In the genomic region with DNA sequence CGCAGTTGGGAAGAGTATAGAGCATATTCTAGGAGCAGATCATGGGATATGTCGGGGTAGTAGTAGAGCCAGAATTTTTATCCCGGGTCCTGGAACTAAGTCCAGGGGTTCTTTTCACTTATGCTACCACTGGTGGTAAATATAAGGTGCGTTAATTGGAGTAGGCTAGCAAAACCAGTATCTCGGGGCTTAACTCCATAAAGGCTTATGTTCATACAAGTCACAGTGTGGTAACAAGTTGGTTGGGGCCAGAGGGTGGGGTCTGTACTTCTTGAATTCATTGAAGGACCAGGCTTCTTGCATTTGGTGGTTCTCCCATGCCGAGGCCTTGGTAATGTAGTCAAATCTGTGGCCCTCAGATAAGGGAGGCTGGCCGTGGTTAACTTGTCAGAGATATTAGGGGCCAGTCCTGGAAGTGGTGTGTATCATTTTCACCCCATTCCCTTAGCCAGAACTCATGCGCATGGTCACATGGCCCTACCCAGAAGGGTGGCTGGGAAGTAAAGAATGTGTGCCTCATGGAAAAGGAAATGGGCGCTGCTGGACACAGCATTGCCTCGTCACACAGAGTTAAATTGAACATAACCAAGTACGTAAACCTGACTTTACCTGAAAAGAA, we compare ENCODE assay signal across 3 cellular contexts.
TF ChIP-seq lines count a peak whose summit lies in the region.

No MANE protein-coding gene starts in this region.

TF ChIP-seq in A549, 52 proteins besides CTCF, POLR2A, EP300 and RAD21 (continued from another document):
- TF ChIP-seq PHF8 (IDR thresholded peaks at IDR 0.05; ENCODE audit: borderline replicate concordance, low read depth) (no peak), NFE2L2 (conservative IDR thresholded peaks at IDR 0.05; ENCODE audit: low read length) (no peak), ZFP36 (IDR thresholded peaks at IDR 0.05; ENCODE audit: borderline replicate concordance, partially characterized antibody) (no peak), MAFK (IDR thresholded peaks at IDR 0.05; ENCODE audit: partially characterized antibody) (no peak), FOSL2 (IDR thresholded peaks at IDR 0.05) (no peak), FOSL2 (CRISPR knock-in tag; IDR thresholded peaks at IDR 0.05) (no peak), TP53 (CRISPR knock-in tag; IDR thresholded peaks at IDR 0.05) (no peak), HEYL (CRISPR knock-in tag; IDR thresholded peaks at IDR 0.05) (no peak), TFCP2L1 (CRISPR knock-in tag; IDR thresholded peaks at IDR 0.05) (no peak), JUNB (IDR thresholded peaks at IDR 0.05) (no peak)
- TF ChIP-seq, protein P1, sequence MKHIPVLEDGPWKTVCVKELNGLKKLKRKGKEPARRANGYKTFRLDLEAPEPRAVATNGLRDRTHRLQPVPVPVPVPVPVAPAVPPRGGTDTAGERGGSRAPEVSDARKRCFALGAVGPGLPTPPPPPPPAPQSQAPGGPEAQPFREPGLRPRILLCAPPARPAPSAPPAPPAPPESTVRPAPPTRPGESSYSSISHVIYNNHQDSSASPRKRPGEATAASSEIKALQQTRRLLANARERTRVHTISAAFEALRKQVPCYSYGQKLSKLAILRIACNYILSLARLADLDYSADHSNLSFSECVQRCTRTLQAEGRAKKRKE (CRISPR knock-in tag; IDR thresholded peaks at IDR 0.05; ENCODE audit: low read depth): no peak
- TF ChIP-seq, protein P2, sequence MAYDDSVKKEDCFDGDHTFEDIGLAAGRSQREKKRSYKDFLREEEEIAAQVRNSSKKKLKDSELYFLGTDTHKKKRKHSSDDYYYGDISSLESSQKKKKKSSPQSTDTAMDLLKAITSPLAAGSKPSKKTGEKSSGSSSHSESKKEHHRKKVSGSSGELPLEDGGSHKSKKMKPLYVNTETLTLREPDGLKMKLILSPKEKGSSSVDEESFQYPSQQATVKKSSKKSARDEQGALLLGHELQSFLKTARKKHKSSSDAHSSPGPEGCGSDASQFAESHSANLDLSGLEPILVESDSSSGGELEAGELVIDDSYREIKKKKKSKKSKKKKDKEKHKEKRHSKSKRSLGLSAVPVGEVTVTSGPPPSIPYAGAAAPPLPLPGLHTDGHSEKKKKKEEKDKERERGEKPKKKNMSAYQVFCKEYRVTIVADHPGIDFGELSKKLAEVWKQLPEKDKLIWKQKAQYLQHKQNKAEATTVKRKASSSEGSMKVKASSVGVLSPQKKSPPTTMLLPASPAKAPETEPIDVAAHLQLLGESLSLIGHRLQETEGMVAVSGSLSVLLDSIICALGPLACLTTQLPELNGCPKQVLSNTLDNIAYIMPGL (CRISPR knock-in tag; IDR thresholded peaks at IDR 0.05; ENCODE audit: borderline replicate concordance): no peak

TF ChIP-seq in HCT116, 20 proteins besides CTCF, POLR2A, EP300 and RAD21 (continued from another document):
- TF ChIP-seq ZNF274 (IDR thresholded peaks at IDR 0.05; ENCODE audit: low read depth, low read length) (no peak), SIN3A (IDR thresholded peaks at IDR 0.05; ENCODE audit: low read depth) (no peak), FOSL1 (IDR thresholded peaks at IDR 0.05; ENCODE audit: low read depth) (no peak), EGR1 (IDR thresholded peaks at IDR 0.05; ENCODE audit: low read depth) (no peak), ZFX (IDR thresholded peaks at IDR 0.05) (no peak), CBX3 (IDR thresholded peaks at IDR 0.05; ENCODE audit: low read depth) (no peak), POLR2AphosphoS5 (IDR thresholded peaks at IDR 0.05; ENCODE audit: low read depth, low read length) (no peak), CEBPB (IDR thresholded peaks at IDR 0.05; ENCODE audit: low read depth) (no peak), YY1 (IDR thresholded peaks at IDR 0.05; ENCODE audit: extremely low read depth, insufficient replicate concordance, low read depth, low read length) (no peak), SRF (IDR thresholded peaks at IDR 0.05; ENCODE audit: low read depth) (no peak), JUND (IDR thresholded peaks at IDR 0.05) (no peak), TCF7L2 (IDR thresholded peaks at IDR 0.05; ENCODE audit: borderline replicate concordance, extremely low read depth, insufficient read depth, insufficient read length) (no peak)
- TF ChIP-seq, protein P3, sequence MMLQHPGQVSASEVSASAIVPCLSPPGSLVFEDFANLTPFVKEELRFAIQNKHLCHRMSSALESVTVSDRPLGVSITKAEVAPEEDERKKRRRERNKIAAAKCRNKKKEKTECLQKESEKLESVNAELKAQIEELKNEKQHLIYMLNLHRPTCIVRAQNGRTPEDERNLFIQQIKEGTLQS (IDR thresholded peaks at IDR 0.05): no peak
- TF ChIP-seq, protein P4, sequence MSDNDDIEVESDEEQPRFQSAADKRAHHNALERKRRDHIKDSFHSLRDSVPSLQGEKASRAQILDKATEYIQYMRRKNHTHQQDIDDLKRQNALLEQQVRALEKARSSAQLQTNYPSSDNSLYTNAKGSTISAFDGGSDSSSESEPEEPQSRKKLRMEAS (IDR thresholded peaks at IDR 0.05): no peak

TF ChIP-seq in WTC11, 78 proteins besides CTCF, POLR2A, EP300 and RAD21 (continued from another document):
- TF ChIP-seq MXD4 (CRISPR knock-in tag; IDR thresholded peaks at IDR 0.05; ENCODE audit: borderline replicate concordance): no peak
- TF ChIP-seq, protein P5, sequence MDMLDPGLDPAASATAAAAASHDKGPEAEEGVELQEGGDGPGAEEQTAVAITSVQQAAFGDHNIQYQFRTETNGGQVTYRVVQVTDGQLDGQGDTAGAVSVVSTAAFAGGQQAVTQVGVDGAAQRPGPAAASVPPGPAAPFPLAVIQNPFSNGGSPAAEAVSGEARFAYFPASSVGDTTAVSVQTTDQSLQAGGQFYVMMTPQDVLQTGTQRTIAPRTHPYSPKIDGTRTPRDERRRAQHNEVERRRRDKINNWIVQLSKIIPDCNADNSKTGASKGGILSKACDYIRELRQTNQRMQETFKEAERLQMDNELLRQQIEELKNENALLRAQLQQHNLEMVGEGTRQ (CRISPR knock-in tag; IDR thresholded peaks at IDR 0.05): no peak
